11 cellular contexts compared by ENCODE assay signal in the genomic region with DNA sequence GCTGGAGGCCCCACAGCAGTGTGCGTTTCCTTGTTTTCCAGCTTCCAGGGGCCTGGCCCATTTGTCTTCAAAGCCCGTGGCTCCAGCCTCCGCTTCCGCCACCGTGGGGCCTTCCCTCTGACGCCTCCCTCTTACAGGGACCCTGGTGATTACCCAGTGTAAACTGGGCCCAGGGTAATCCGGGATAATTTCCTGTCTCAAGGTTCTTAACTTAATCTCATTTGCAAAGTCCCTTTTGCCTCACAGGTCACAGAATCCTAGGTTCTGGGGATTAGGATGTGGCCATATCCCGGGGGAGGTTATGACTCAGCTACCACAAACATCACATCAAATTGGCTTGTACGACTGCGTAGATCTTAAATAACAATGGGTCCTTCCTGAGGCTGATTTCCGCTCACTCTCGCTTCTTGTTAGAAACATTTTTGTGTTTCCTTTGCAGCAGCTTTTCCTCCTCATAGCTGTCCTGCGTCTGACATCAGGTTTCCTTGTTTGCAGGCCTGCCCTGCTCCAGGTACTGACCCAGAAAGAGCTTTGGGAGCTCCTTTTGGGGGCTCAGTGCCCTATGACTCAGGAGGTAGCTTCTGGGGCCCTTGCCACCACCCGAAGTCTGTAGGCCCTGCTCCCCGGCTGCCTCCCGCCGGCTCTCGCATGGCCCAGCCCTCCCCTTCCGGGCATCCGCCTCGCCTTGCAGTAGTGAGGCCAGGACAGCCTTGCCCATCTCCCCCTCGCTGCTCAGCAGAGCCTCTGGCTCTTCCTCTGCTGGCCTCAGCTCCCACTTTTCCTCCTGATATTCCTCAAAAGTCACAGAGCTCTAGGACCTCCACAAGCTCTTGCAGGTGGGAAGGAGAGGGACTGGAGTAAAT.
DNase-seq lines count a peak whose midpoint lies in the region; ATAC-seq and TF ChIP-seq lines count a peak whose summit lies in the region.
"Had no signal": no experiment of that assay in that cellular context is flagged by ENCODE, and none has a peak within 500 bp of the region (broad histone marks: within the 10 kb centered on the region; RNA-seq: fewer than 3 reads in every experiment).

No MANE protein-coding gene starts in this region.

- peaks cover 29% of the 10 kb centered on the region for H3K4me1 Mint-ChIP-seq in endothelial cell (ENCODE audit: unreplicated experiment)
- H3K4me1 Mint-ChIP-seq in activated T-helper 2 cell treated with anti-CD3 and anti-CD28 coated beads, Interferon-gamma antibody, Interleukin-2, Interleukin-4, amounts not matched to agents 10 μg/mL and 5 μg/mL and 100 μg/mL, durations not matched to agents 14 hours and 24 hours and 36 hours (ENCODE audit: low read depth) = no peaks in the 10 kb centered on the region
- H3K4me1 Mint-ChIP-seq: nephron had no signal

- H4K5ac ChIP-seq in mesendoderm (ENCODE audit: low read length) = no peak overlapping the region

- no peaks in the 10 kb centered on the region for H3K79me1 ChIP-seq in mesendoderm (ENCODE audit: low read length)

- H3K79me2 ChIP-seq in PC-3 (ENCODE audit: low read length) (no peaks in the 10 kb centered on the region), mesendoderm (ENCODE audit: control insufficient read depth, insufficient read depth, low read length) (no peaks in the 10 kb centered on the region)

- H3K9ac ChIP-seq in PC-3 (ENCODE audit: low read length) (peak overlapping the region; percentile 13; the same call in 1 of the 2 replicates), mesendoderm (ENCODE audit: low read length) (no peak overlapping the region)

- H3K4me3 ChIP-seq in PC-3 (ENCODE audit: low read length) (no peak overlapping the region; the same call in 1 of the 2 replicates), mesendoderm (ENCODE audit: low read length) (no peak overlapping the region)

- H2BK15ac ChIP-seq in mesendoderm (replicated peaks; ENCODE audit: low read depth) = no peak overlapping the region

- CTCF ChIA-PET in PC-3 (lab: Charles Lee) = no interaction called here

- peak overlapping the region; percentile 97 for H3K27ac Mint-ChIP-seq in endothelial cell (ENCODE audit: unreplicated experiment)
- no peak overlapping the region for H3K27ac Mint-ChIP-seq in activated T-helper 2 cell treated with anti-CD3 and anti-CD28 coated beads, Interferon-gamma antibody, Interleukin-2, Interleukin-4, amounts not matched to agents 10 μg/mL and 5 μg/mL and 100 μg/mL, durations not matched to agents 14 hours and 24 hours and 36 hours
- H3K27ac Mint-ChIP-seq: nephron had no signal

- H3K27me3 Mint-ChIP-seq in endothelial cell (ENCODE audit: unreplicated experiment) = peaks cover 6% of the 10 kb centered on the region
- H3K27me3 Mint-ChIP-seq in activated T-helper 2 cell treated with anti-CD3 and anti-CD28 coated beads, Interferon-gamma antibody, Interleukin-2, Interleukin-4, amounts not matched to agents 10 μg/mL and 5 μg/mL and 100 μg/mL, durations not matched to agents 14 hours and 24 hours and 36 hours (ENCODE audit: low read depth) = no peaks in the 10 kb centered on the region

- no peak for TF ChIP-seq CTCF in PC-3 (conservative IDR thresholded peaks at IDR 0.05; ENCODE audit: low read depth, low read length)
- no peak for TF ChIP-seq CTCF in endothelial cell (IDR thresholded peaks at IDR 0.05; ENCODE audit: unreplicated experiment)

- no peak overlapping the region for H4K8ac ChIP-seq in mesendoderm (ENCODE audit: low read depth, low read length)

- H2AK5ac ChIP-seq in mesendoderm (ENCODE audit: low read length) = no peak overlapping the region

- H3K27me3 ChIP-seq in PC-3 (ENCODE audit: low read length) = no peaks in the 10 kb centered on the region
- no peaks in the 10 kb centered on the region for H3K27me3 ChIP-seq in mesendoderm (ENCODE audit: insufficient read depth, low read length, poor library complexity)

- no peaks in the 10 kb centered on the region for H3K9me3 ChIP-seq in PC-3 (ENCODE audit: low read length)

- DNase-seq in 8988T = peak; percentile 3
- DNase-seq in PC-3 = peak; percentile 73
- DNase-seq in endothelial cell (ENCODE audit: low spot score) = peak; percentile 36
- DNase-seq in mesendoderm = peak; percentile 80
- no peak for DNase-seq in NCI-H1417 (lab: John Stamatoyannopoulos, UW)
- no peak for DNase-seq in D341Med (ENCODE audit: low spot score)
- DNase-seq in activated T-helper 2 cell treated with anti-CD3 and anti-CD28 coated beads, Interferon-gamma antibody, Interleukin-2, Interleukin-4, amounts not matched to agents 10 μg/mL and 5 μg/mL and 100 μg/mL, durations not matched to agents 14 hours and 24 hours and 36 hours (ENCODE audit: low spot score) = no peak
- DNase-seq: activated naive CD4-positive, alpha-beta T cell; NCI-H2107 had no signal

- no CpG with 5 or more reads among the region's 22 CpGs for WGBS in mesendoderm (ENCODE audit: extremely low coverage, insufficient coverage, low lambda C conversion rate)

- H2BK5ac ChIP-seq in mesendoderm (ENCODE audit: low read length) = no peak overlapping the region

- POLR2A ChIA-PET in PC-3 (lab: Charles Lee; ENCODE audit: unreplicated experiment) = no interaction called here

- peak overlapping the region; percentile 26 for H3K56ac ChIP-seq in mesendoderm (ENCODE audit: low read length)

- H3K36me3 ChIP-seq in PC-3 (ENCODE audit: low read depth, low read length) (no peaks in the 10 kb centered on the region), mesendoderm (ENCODE audit: control insufficient read depth, insufficient read depth, low read length) (no peaks in the 10 kb centered on the region)

- H4K20me1 ChIP-seq in PC-3 (ENCODE audit: low read length) = no peaks in the 10 kb centered on the region

- BruUV-seq in PC-3 (replicated peaks; lab: Mats Ljungman, UMichigan) = no TSS peak

- intact Hi-C loops in PC-3 (cut with micrococcal nuclease) = no loop called here
- intact Hi-C loops in activated T-helper 2 cell treated with anti-CD3 and anti-CD28 coated beads, Interferon-gamma antibody, Interleukin-2, Interleukin-4, amounts not matched to agents 10 μg/mL and 5 μg/mL and 100 μg/mL, durations not matched to agents 14 hours and 24 hours and 36 hours (cut with micrococcal nuclease) = no loop called here

- no peak overlapping the region for H2BK120ac ChIP-seq in mesendoderm (ENCODE audit: low read depth, low read length)

- H3K4me3 Mint-ChIP-seq in endothelial cell (ENCODE audit: unreplicated experiment) = no peak overlapping the region
- H3K4me3 Mint-ChIP-seq in activated T-helper 2 cell treated with anti-CD3 and anti-CD28 coated beads, Interferon-gamma antibody, Interleukin-2, Interleukin-4, amounts not matched to agents 10 μg/mL and 5 μg/mL and 100 μg/mL, durations not matched to agents 14 hours and 24 hours and 36 hours (ENCODE audit: low read depth) = no peak overlapping the region
- H3K4me3 Mint-ChIP-seq: nephron had no signal

- no peaks in the 10 kb centered on the region for H3F3A ChIP-seq in PC-3 (ENCODE audit: low read length, unreplicated experiment)

- peak overlapping the region; percentile 81 for H3K27ac ChIP-seq in PC-3 (ENCODE audit: low read length)
- no peak overlapping the region for H3K27ac ChIP-seq in mesendoderm (ENCODE audit: low read depth, low read length)

- ATAC-seq in PC-3 (peak; percentile 95), HG02763 (IDR thresholded peaks at IDR 0.05; ENCODE audit: unreplicated experiment) (no peak)

- peak overlapping the region; percentile 89 for H2AFZ ChIP-seq in PC-3 (ENCODE audit: low read length)

- H3K4me2 ChIP-seq in PC-3 (ENCODE audit: low read length) = peak overlapping the region; percentile 49
- H3K4me2 ChIP-seq in mesendoderm (ENCODE audit: low read length) = no peak overlapping the region

- no peak overlapping the region for H3K23ac ChIP-seq in mesendoderm (ENCODE audit: low read length)

- no peaks in the 10 kb centered on the region for H3K9me2 ChIP-seq in PC-3 (replicated peaks; ENCODE audit: low read length)

- peaks cover 15% of the 10 kb centered on the region for H3K4me1 ChIP-seq in PC-3 (ENCODE audit: insufficient read depth, low read length)
- H3K4me1 ChIP-seq in mesendoderm (ENCODE audit: control insufficient read depth, low read depth, low read length) = no peaks in the 10 kb centered on the region

- peak overlapping the region; percentile 19 for H3K4ac ChIP-seq in mesendoderm (ENCODE audit: low read depth, low read length)

- H3K18ac ChIP-seq in mesendoderm (ENCODE audit: low read length) = no peak overlapping the region

- H3K36me3 Mint-ChIP-seq in endothelial cell (ENCODE audit: low read depth, unreplicated experiment) = peaks cover 5% of the 10 kb centered on the region
- H3K36me3 Mint-ChIP-seq in activated T-helper 2 cell treated with anti-CD3 and anti-CD28 coated beads, Interferon-gamma antibody, Interleukin-2, Interleukin-4, amounts not matched to agents 10 μg/mL and 5 μg/mL and 100 μg/mL, durations not matched to agents 14 hours and 24 hours and 36 hours (ENCODE audit: low read depth) = no peaks in the 10 kb centered on the region

- H3K9me3 Mint-ChIP-seq in endothelial cell (ENCODE audit: unreplicated experiment) = no peaks in the 10 kb centered on the region
- H3K9me3 Mint-ChIP-seq in activated T-helper 2 cell treated with anti-CD3 and anti-CD28 coated beads, Interferon-gamma antibody, Interleukin-2, Interleukin-4, amounts not matched to agents 10 μg/mL and 5 μg/mL and 100 μg/mL, durations not matched to agents 14 hours and 24 hours and 36 hours = peaks cover 6% of the 10 kb centered on the region
- H3K9me3 Mint-ChIP-seq: nephron had no signal

Comparison
In these comparisons a context has a peak if more than half of its experiments do, and no peak if none do; other contexts are left out.
1. DNase-seq: peak in 8988T (single experiment), PC-3 (single experiment), endothelial cell (single experiment) and mesendoderm (single experiment); none in NCI-H1417 (0 of 3), D341Med (single experiment) and activated T-helper 2 cell treated with anti-CD3 and anti-CD28 coated beads, Interferon-gamma antibody, Interleukin-2, Interleukin-4, amounts not matched to agents 10 μg/mL and 5 μg/mL and 100 μg/mL, durations not matched to agents 14 hours and 24 hours and 36 hours (single experiment).